ENCODE assay signal across 8 cellular contexts in the genomic region with DNA sequence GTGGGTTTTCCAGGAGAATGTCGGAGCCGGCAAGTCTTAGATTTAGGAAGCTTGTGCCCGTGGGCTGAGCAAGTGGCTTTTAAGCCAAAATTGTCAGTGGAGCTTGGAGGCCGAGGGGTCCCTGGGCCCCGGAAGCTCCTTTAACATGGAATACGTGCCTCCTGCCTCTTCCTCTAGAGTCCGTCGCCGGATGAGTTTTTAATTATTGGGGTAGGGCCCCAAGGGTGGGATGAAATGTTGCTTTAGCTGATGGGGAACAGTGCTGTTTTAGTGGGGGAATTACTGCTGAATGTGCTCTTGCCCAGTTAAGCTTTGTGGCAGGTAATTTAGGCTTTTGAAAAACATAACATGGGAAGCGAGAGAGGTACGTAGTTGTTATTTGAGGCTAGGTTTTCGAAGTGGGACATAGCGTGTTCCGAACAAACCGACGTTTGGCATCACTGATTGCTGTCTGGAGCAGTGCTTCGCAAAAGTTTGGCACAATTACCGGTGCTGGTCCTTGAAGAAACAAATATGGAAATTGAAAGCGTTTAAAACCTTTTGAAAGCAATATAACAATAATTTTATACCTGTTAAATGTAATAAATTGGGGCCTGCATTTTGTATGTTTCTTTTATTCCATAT. TPM values are rescaled to one million over a fixed set of nuclear protein-coding genes. Genes with fewer than 3 reads are reported as not detected.
DNase-seq lines count a peak whose midpoint lies in the region; ATAC-seq and TF ChIP-seq lines count a peak whose summit lies in the region.

No MANE protein-coding gene starts in this region.

- intact Hi-C loops in Calu3 (cut with micrococcal nuclease; ENCODE audit: unreplicated experiment): loop anchor here (5.0 kb wide), 2 partner anchors 45 to 85 kb away; a partner anchor contains a TSS

- peak overlapping the region; percentile 100 for H3K27ac Mint-ChIP-seq in Calu3 (ENCODE audit: unreplicated experiment)

- DNase-seq in Calu3 (no peak), astrocyte of the spinal cord (ENCODE audit: low read depth, low spot score) (no peak), kidney epithelial cell (ENCODE audit: low read depth) (no peak), substantia nigra (lab: John Stamatoyannopoulos, UW) (no peak), NCI-H226 (no peak), GM10248 (ENCODE audit: extremely low spot score) (no peak)

- H3K36me3 Mint-ChIP-seq in Calu3 (ENCODE audit: insufficient read depth, unreplicated experiment): peaks cover 66% of the 10 kb centered on the region

- POLR2A ChIA-PET in GM10248 (lab: Yijun Ruan, JAX): interaction anchor here (0.9 to 1.3 kb wide), 3 partner anchors 10 to 155 kb away, joined by 3 to 4 read pairs (median 3); no protein-coding TSS in a partner anchor

- BruUV-seq in Calu3 (replicated peaks; lab: Mats Ljungman, UMichigan): TSS peak; percentile 47

- no peaks in the 10 kb centered on the region for H3K27me3 Mint-ChIP-seq in Calu3 (ENCODE audit: unreplicated experiment)

- peak overlapping the region; percentile 100 for H3K4me3 ChIP-seq in astrocyte of the spinal cord (ENCODE audit: low read depth, low read length)
- H3K4me3 ChIP-seq in kidney epithelial cell (ENCODE audit: low read depth, low read length): peak overlapping the region; percentile 97

- H3K36me3 ChIP-seq in kidney epithelial cell (ENCODE audit: control insufficient read depth, insufficient read depth, low read length): no peaks in the 10 kb centered on the region

- no peaks in the 10 kb centered on the region for H3K27me3 ChIP-seq in kidney epithelial cell (ENCODE audit: control insufficient read depth, insufficient read depth, low read length)

- no peaks in the 10 kb centered on the region for H3K9me3 Mint-ChIP-seq in Calu3 (ENCODE audit: low read depth, unreplicated experiment)

- peaks cover 34% of the 10 kb centered on the region for H3K4me1 Mint-ChIP-seq in Calu3 (ENCODE audit: low read depth, unreplicated experiment)

- TF ChIP-seq CTCF in Calu3 (IDR thresholded peaks at IDR 0.05; ENCODE audit: unreplicated experiment) (no peak), astrocyte of the spinal cord (IDR thresholded peaks at IDR 0.05; ENCODE audit: low read depth, low read length) (no peak), kidney epithelial cell (IDR thresholded peaks at IDR 0.05; ENCODE audit: insufficient read depth, low read length, poor library complexity, severe bottlenecking) (no peak), GM10248 (IDR thresholded peaks at IDR 0.05; ENCODE audit: control extremely low read depth, extremely low read depth, low read depth, missing control alignments) (no peak)

- peak; percentile 4 for ATAC-seq in HG03097 (IDR thresholded peaks at IDR 0.05; ENCODE audit: low FRiP score, unreplicated experiment)
- no peak for ATAC-seq in HG02938 (IDR thresholded peaks at IDR 0.05; ENCODE audit: unreplicated experiment)

- in situ Hi-C loops in astrocyte of the spinal cord (cut with HindIII; ENCODE audit: low sequenced_read_pairs): no loop called here

- peak overlapping the region; percentile 97 for H3K4me3 Mint-ChIP-seq in Calu3 (ENCODE audit: low read depth, unreplicated experiment)

- peak overlapping the region; percentile 84 for H3K27ac ChIP-seq in substantia nigra (ENCODE audit: low read depth, low read length, poor library complexity, severe bottlenecking)

- CTCF ChIA-PET in Calu3 (lab: Charles Lee): interaction anchor here (1.0 to 2.2 kb wide), 6 partner anchors 10 to 128 kb away, joined by 3 to 22 read pairs (median 4); a partner anchor contains a TSS
- CTCF ChIA-PET in GM10248 (lab: Yijun Ruan, JAX): interaction anchor here (0.8 to 3.3 kb wide), 24 partner anchors 9 to 797 kb away, joined by 3 to 47 read pairs (median 4); a partner anchor contains a TSS

RNA-seq across cellular contexts. Expression of a gene that starts 0.8 kb away (rescaled TPM):
- total RNA-seq in Calu3 (2022) (672 and 835 TPM in 2 replicates), kidney epithelial cell (2,435 and 2,606 TPM in 2 replicates)

RNA-seq across cellular contexts. Expression of a gene that starts 47.7 kb away (rescaled TPM):
- total RNA-seq in Calu3 (2022): 29.5 and 33.9 TPM in 2 replicates
- total RNA-seq in kidney epithelial cell: 16.8 and 17.4 TPM in 2 replicates
